Comparison of ENCODE assay signal across 1 cellular context in the genomic region with DNA sequence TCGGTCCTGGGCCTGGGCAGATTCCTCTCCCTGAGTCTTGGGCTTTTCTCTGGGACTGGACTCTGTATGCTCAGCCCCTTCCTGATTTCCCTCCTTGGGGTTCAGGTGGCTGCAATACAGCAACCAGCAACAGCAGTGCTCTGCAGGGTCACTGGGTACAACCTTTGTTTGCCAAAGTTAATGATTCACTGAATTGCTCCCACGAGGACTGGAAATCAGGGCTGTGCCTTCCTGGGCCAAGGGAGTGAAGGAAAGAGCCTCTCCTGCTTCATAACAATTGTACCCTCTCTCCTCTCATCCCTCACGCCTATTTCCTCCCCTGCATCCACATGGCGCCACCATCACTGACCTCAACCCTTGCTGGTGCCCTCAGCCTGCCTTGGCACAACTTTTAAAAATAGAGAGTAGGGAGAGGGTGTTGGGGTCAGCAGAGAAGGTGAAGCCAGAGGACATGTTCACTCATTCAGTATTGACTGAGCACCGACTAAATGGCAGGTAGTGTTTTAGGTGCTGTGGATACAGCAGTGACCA.
TF ChIP-seq lines count a peak whose summit lies in the region.

No MANE protein-coding gene starts in this region.

TF ChIP-seq in SK-N-SH treated with all-trans-retinoic acid at 6 μM for 48 hours, 23 proteins besides CTCF, POLR2A, EP300 and RAD21 (continued from another document):
- TF ChIP-seq, protein P1, sequence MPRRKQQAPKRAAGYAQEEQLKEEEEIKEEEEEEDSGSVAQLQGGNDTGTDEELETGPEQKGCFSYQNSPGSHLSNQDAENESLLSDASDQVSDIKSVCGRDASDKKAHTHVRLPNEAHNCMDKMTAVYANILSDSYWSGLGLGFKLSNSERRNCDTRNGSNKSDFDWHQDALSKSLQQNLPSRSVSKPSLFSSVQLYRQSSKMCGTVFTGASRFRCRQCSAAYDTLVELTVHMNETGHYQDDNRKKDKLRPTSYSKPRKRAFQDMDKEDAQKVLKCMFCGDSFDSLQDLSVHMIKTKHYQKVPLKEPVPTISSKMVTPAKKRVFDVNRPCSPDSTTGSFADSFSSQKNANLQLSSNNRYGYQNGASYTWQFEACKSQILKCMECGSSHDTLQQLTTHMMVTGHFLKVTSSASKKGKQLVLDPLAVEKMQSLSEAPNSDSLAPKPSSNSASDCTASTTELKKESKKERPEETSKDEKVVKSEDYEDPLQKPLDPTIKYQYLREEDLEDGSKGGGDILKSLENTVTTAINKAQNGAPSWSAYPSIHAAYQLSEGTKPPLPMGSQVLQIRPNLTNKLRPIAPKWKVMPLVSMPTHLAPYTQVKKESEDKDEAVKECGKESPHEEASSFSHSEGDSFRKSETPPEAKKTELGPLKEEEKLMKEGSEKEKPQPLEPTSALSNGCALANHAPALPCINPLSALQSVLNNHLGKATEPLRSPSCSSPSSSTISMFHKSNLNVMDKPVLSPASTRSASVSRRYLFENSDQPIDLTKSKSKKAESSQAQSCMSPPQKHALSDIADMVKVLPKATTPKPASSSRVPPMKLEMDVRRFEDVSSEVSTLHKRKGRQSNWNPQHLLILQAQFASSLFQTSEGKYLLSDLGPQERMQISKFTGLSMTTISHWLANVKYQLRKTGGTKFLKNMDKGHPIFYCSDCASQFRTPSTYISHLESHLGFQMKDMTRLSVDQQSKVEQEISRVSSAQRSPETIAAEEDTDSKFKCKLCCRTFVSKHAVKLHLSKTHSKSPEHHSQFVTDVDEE (CRISPR knock-in tag; IDR thresholded peaks at IDR 0.05) = no peak
